25 cellular contexts compared by ENCODE assay signal in the genomic region with DNA sequence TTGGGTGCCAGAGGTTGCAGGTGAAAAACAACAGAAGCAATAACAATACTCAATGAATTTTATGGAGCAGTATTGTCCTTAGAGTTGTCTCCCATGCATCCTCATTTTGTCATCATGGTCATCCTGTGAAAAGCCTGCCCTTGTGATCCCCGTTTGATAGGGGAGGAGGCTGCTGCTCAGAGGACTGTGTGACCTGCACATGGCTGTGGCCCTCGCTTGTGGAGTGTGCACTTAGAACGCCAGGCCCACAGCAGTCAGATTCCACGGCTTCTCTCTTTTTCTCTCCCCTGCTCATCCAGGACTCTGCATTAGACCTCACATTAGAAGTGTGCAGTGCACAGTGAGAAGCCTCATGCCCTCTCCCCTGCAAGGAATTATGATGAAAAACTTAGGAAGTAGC.
"Had no signal": no experiment of that assay in that cellular context is flagged by ENCODE, and none has a peak within 500 bp of the region (broad histone marks: within the 10 kb centered on the region; RNA-seq: fewer than 3 reads in every experiment).

No MANE protein-coding gene starts in this region.

- H3K4me3 Mint-ChIP-seq: memory B cell; naive thymus-derived CD4-positive, alpha-beta T cell; natural killer cell had no signal

- DNase-seq: dermis blood vessel endothelial cell; dorsolateral prefrontal cortex; effector CD4-positive, alpha-beta T cell; effector memory CD4-positive, alpha-beta T cell; esophagus squamous epithelium; foreskin fibroblast; foreskin melanocyte; gastrocnemius medialis; glutamatergic neuron; head of caudate nucleus; heart right ventricle; hippocampal formation; left cardiac atrium; left lung; left ventricle myocardium superior; lower lobe of right lung; mesendoderm; midbrain; naive thymus-derived CD4-positive, alpha-beta T cell; natural killer cell had no signal

- H3K36me3 ChIP-seq: esophagus squamous epithelium, gastrocnemius medialis, heart right ventricle, left lung, lower lobe of right lung had no signal

- H3K9me3 Mint-ChIP-seq: memory B cell, natural killer cell had no signal

- H3K4me3 ChIP-seq: coronary artery, dorsolateral prefrontal cortex, esophagus squamous epithelium, gastrocnemius medialis, heart right ventricle, left lung, lower lobe of right lung had no signal

- H3K27ac Mint-ChIP-seq: memory B cell; naive thymus-derived CD4-positive, alpha-beta T cell; natural killer cell had no signal

- H3K27me3 ChIP-seq: esophagus squamous epithelium, gastrocnemius medialis, heart right ventricle, left lung had no signal

- ATAC-seq: gastrocnemius medialis; heart right ventricle; left cardiac atrium; left lung; left ventricle myocardium superior; lower lobe of right lung; naive thymus-derived CD4-positive, alpha-beta T cell; natural killer cell had no signal

- FAIRE-seq: endothelial cell of umbilical vein, islet of Langerhans, keratinocyte had no signal

- H3K27ac ChIP-seq: coronary artery, dorsolateral prefrontal cortex, esophagus squamous epithelium, gastrocnemius medialis, heart right ventricle, left lung, lower lobe of right lung had no signal

- H3K9me3 ChIP-seq: esophagus squamous epithelium, gastrocnemius medialis, heart right ventricle, left lung, lower lobe of right lung had no signal

- H3K4me1 Mint-ChIP-seq: memory B cell; naive thymus-derived CD4-positive, alpha-beta T cell; natural killer cell had no signal

- H3K36me3 Mint-ChIP-seq: memory B cell; naive thymus-derived CD4-positive, alpha-beta T cell; natural killer cell had no signal
